In genomic region chr16:65746941-65747340, GRCh38 we compare ENCODE assay signal across 31 cellular contexts.
"Had no signal": no experiment of that assay in that cellular context is flagged by ENCODE, and none has a peak within 500 bp of the region (broad histone marks: within the 10 kb centered on the region; RNA-seq: fewer than 3 reads in every experiment).

No MANE protein-coding gene starts in this region.

- H3K4me1 ChIP-seq: ascending aorta had no signal

- H3K27me3 ChIP-seq: ascending aorta, cardiac muscle cell had no signal

- H3K4me3 ChIP-seq: ascending aorta, cardiac muscle cell had no signal

- H3K27ac ChIP-seq: ascending aorta, cardiac muscle cell, WERI-Rb-1 had no signal

- FAIRE-seq: bronchial epithelial cell, TTC549 had no signal

- H3K36me3 ChIP-seq: ascending aorta, cardiac muscle cell, WERI-Rb-1 had no signal

- H3K9me3 ChIP-seq: ascending aorta had no signal

- DNase-seq: activated CD4-positive, alpha-beta memory T cell treated with anti-CD3 and anti-CD28 coated beads, Interleukin-2, amount 10 ng/mL, durations not matched to agents 7 days and 5 days; activated CD4-positive, alpha-beta T cell treated with anti-CD3 and anti-CD28 coated beads for 1 hour; activated CD4-positive, alpha-beta T cell treated with anti-CD3 and anti-CD28 coated beads for 36 hours; activated CD4-positive, alpha-beta T cell treated with anti-CD3 and anti-CD28 coated beads for 48 hours; activated CD4-positive, alpha-beta T cell treated with anti-CD3 and anti-CD28 coated beads, Interleukin-2, amount 10 ng/mL, durations not matched to agents 7 days and 5 days; activated CD4-positive, alpha-beta T cell treated with anti-CD3 and anti-CD28 coated beads, Interleukin-2, amount 50 U/mL, for 48 hours; activated CD4-positive, CD25-positive, alpha-beta regulatory T cell; activated CD8-positive, alpha-beta memory T cell treated with anti-CD3 and anti-CD28 coated beads for 24 hours; activated CD8-positive, alpha-beta memory T cell treated with anti-CD3 and anti-CD28 coated beads, Interleukin-2, amount 10 ng/mL, durations not matched to agents 7 days and 5 days; activated CD8-positive, alpha-beta memory T cell treated with anti-CD3 and anti-CD28 coated beads, Interleukin-2, amount 50 U/mL, for 48 hours; activated CD8-positive, alpha-beta T cell treated with anti-CD3 and anti-CD28 coated beads, Interleukin-2, amount 10 ng/mL, durations not matched to agents 7 days and 5 days; activated effector memory CD4-positive, alpha-beta T cell treated with Interleukin-2 at 50 U/mL for 16 hours; activated gamma-delta T cell; activated naive CD4-positive, alpha-beta T cell treated with anti-CD3 and anti-CD28 coated beads, Interleukin-2, amount 10 ng/mL, durations not matched to agents 7 days and 5 days; activated naive CD4-positive, alpha-beta T cell treated with Interleukin-2 at 50 U/mL for 16 hours; activated naive CD8-positive, alpha-beta T cell treated with anti-CD3 and anti-CD28 coated beads, Interleukin-2, amount 10 ng/mL, durations not matched to agents 7 days and 5 days; activated naive CD8-positive, alpha-beta T cell treated with anti-CD3 and anti-CD28 coated beads, Interleukin-2, amount 50 U/mL, for 24 hours; activated T-cell treated with anti-CD3 and anti-CD28 coated beads, Interleukin-2, amount 50 U/mL, for 24 hours; activated T-cell treated with anti-CD3 and anti-CD28 coated beads, Interleukin-2, amount 50 U/mL, for 48 hours; amygdala; anterior cingulate cortex; cerebellar nuclear complex; T-helper 2 cell; T-helper 9 cell; WERI-Rb-1 had no signal

- ATAC-seq: activated CD4-positive, alpha-beta T cell treated with anti-CD3 and anti-CD28 coated beads for 36 hours; activated CD4-positive, CD25-positive, alpha-beta regulatory T cell treated with anti-CD3 and anti-CD28 coated beads, Interleukin-2, amount 50 U/mL, for 24 hours; activated CD8-positive, alpha-beta memory T cell treated with anti-CD3 and anti-CD28 coated beads, Interleukin-2, amount 10 ng/mL, durations not matched to agents 7 days and 5 days; activated CD8-positive, alpha-beta T cell treated with anti-CD3 and anti-CD28 coated beads, Interleukin-2, amount 10 ng/mL, durations not matched to agents 7 days and 5 days; activated naive CD8-positive, alpha-beta T cell treated with anti-CD3 and anti-CD28 coated beads, Interleukin-2, amount 50 U/mL, for 24 hours; WTC11 had no signal
